Comparison of ENCODE assay signal across 26 cellular contexts in the genomic region with DNA sequence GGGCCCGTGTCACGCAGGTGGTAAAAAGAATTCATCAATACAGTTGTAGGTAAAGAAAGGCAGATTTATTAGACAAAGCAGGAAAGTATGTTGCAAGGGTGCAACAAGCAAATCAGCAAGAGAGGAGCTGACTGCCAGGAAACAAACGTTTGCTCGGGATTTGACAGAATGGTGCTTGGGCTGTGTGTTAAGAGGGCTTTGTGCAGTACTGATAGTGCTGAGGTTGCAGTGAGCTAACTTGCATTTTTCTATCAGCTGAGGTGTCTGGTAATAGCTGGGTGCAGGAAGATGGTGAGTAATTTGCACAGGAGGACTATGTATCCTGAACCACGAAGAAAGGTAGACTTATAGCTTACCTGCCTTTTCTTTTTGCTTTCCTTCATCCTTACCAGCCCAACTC. TPM values are rescaled to one million over a fixed set of nuclear protein-coding genes. Genes with fewer than 3 reads are reported as not detected.
"Had no signal": no experiment of that assay in that cellular context is flagged by ENCODE, and none has a peak within 500 bp of the region (broad histone marks: within the 10 kb centered on the region; RNA-seq: fewer than 3 reads in every experiment).

No MANE protein-coding gene starts in this region.

- H3K36me3 Mint-ChIP-seq: immature natural killer cell; memory B cell; natural killer cell treated with Interleukin-12 subunit alpha and Interleukin-12 subunit beta and Interleukin-15 and Interleukin-18, amount 100 ng/mL, for 72 hours; neural progenitor cell; stimulated activated memory B cell treated with anti-CD40 and anti-IgM and Interleukin-4, amounts not matched to agents 10 μg/mL and 1 μg/mL and 100 μg/mL, for 72 hours had no signal

- H3K9me3 Mint-ChIP-seq: immature natural killer cell; memory B cell; natural killer cell treated with Interleukin-12 subunit alpha and Interleukin-12 subunit beta and Interleukin-15 and Interleukin-18, amount 100 ng/mL, for 72 hours; neural progenitor cell; stimulated activated memory B cell treated with anti-CD40 and anti-IgM and Interleukin-4, amounts not matched to agents 10 μg/mL and 1 μg/mL and 100 μg/mL, for 72 hours; stimulated activated naive CD8-positive, alpha-beta T cell treated with anti-CD3 and anti-CD28 coated beads, Interleukin-15, Interleukin-2, amounts not matched to agents 100 ng/mL and 50 ng/mL, for 24 hours had no signal

- H3K4me3 ChIP-seq: esophagus squamous epithelium, left lung, lower lobe of right lung, neural progenitor cell, pancreas, prostate gland, spleen, tibial artery, upper lobe of right lung, vagina had no signal

- DNase-seq: effector memory CD4-positive, alpha-beta T cell; esophagus squamous epithelium; foreskin fibroblast; immature natural killer cell; left lung; lower lobe of right lung; midbrain; occipital lobe; pancreas; retina; spleen; stimulated activated CD4-positive, alpha-beta T cell treated with anti-CD3 and anti-CD28 coated beads, Interleukin-15, amount 100 ng/mL, for 24 hours; stimulated activated CD4-positive, alpha-beta T cell treated with anti-CD3 and anti-CD28 coated beads, Interleukin-1b, Interleukin-23, amount 100 ng/mL, for 48 hours; stimulated activated CD4-positive, alpha-beta T cell treated with anti-CD3 and anti-CD28 coated beads, Interleukin-4, amount 100 ng/mL, for 24 hours; tibial artery; upper lobe of right lung had no signal

- H3K27ac Mint-ChIP-seq: immature natural killer cell; memory B cell; neural progenitor cell; stimulated activated memory B cell treated with anti-CD40 and anti-IgM and Interleukin-4, amounts not matched to agents 10 μg/mL and 1 μg/mL and 100 μg/mL, for 72 hours; stimulated activated naive CD8-positive, alpha-beta T cell treated with anti-CD3 and anti-CD28 coated beads, Interleukin-15, Interleukin-2, amounts not matched to agents 100 ng/mL and 50 ng/mL, for 24 hours had no signal

- H3K4me3 Mint-ChIP-seq: immature natural killer cell; memory B cell; natural killer cell treated with Interleukin-12 subunit alpha and Interleukin-12 subunit beta and Interleukin-15 and Interleukin-18, amount 100 ng/mL, for 72 hours; neural progenitor cell; stimulated activated memory B cell treated with anti-CD40 and anti-IgM and Interleukin-4, amounts not matched to agents 10 μg/mL and 1 μg/mL and 100 μg/mL, for 72 hours; stimulated activated naive CD8-positive, alpha-beta T cell treated with anti-CD3 and anti-CD28 coated beads, Interleukin-15, Interleukin-2, amounts not matched to agents 100 ng/mL and 50 ng/mL, for 24 hours had no signal

- H3K4me1 ChIP-seq: prostate gland had no signal

- FAIRE-seq: keratinocyte, pancreas had no signal

- ATAC-seq: left lung; lower lobe of right lung; natural killer cell treated with Interleukin-12 subunit alpha and Interleukin-12 subunit beta and Interleukin-15 and Interleukin-18, amount 100 ng/mL, for 72 hours; pancreas; sciatic nerve; stimulated activated memory B cell treated with anti-CD40 and anti-IgM and Interleukin-4, amounts not matched to agents 10 μg/mL and 1 μg/mL and 100 μg/mL, for 72 hours; upper lobe of right lung had no signal

- H3K9me3 ChIP-seq: esophagus squamous epithelium, left lung, lower lobe of right lung, pancreas, prostate gland, spleen, tibial artery, upper lobe of right lung, vagina had no signal

- H3K27me3 ChIP-seq: esophagus squamous epithelium, left lung, neural progenitor cell, pancreas, tibial artery, upper lobe of right lung, vagina had no signal

- H3K27ac ChIP-seq: epithelial cell of prostate, esophagus squamous epithelium, left lung, lower lobe of right lung, neural progenitor cell, pancreas, prostate gland, tibial artery, upper lobe of right lung, vagina had no signal

- H3K36me3 ChIP-seq: esophagus squamous epithelium, left lung, lower lobe of right lung, neural progenitor cell, pancreas, prostate gland, spleen, tibial artery, upper lobe of right lung, vagina had no signal

RNA-seq across cellular contexts. Expression of a gene that starts 46.7 kb away (rescaled TPM):
- total RNA-seq: left lung, lower lobe of right lung, upper lobe of right lung, vagina had no signal
